Comparison of ENCODE assay signal across 8 cellular contexts in the genomic region with DNA sequence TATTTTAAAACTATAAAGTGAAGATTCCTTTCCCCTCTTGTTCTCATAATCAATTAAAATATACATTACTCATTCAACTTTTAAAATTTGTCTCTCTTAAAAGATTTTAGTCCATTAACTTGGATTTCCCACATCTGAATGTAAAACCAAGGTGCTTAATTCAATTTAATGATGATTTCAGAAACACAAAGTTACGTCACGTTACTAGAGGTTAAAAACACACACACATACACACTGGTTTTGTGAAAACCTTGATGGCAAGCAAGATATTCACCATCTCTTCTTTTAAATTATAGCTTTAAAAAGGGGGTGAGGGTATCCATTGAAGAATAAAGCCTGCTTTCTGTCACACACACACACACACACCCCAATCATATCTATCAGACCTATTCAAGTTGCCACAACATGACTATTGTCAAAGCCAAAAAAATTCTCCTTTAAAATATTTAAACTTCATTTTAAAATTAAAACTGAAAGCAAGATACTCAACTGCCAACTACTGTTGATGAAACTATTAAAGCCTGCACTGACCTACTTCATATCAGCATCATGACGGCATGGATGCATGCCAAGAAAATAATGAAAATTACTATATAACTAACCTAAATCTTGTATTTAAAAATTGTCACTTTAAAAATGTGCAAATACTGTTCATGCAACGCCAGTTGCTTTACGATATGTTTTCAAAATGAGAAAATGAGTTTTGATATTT. TPM values are rescaled to one million over a fixed set of nuclear protein-coding genes. Genes with fewer than 3 reads are reported as not detected.
DNase-seq lines count a peak whose midpoint lies in the region; ATAC-seq and TF ChIP-seq lines count a peak whose summit lies in the region.

No MANE protein-coding gene starts in this region.

- no peaks in the 10 kb centered on the region for H3K9me3 Mint-ChIP-seq in activated CD4-positive, alpha-beta T cell treated with anti-CD3 and anti-CD28 coated beads, Interleukin-2, amount 10 ng/mL, durations not matched to agents 24 days and 14 days

- H4K20me1 ChIP-seq in fibroblast of lung (ENCODE audit: control insufficient read depth, extremely low read depth, insufficient read depth, low read length) (no peaks in the 10 kb centered on the region), smooth muscle cell (ENCODE audit: low read depth) (peaks cover 41% of the 10 kb centered on the region)

- peak overlapping the region; percentile 98 for H3K4me3 Mint-ChIP-seq in activated CD4-positive, alpha-beta T cell treated with anti-CD3 and anti-CD28 coated beads, Interleukin-2, amount 10 ng/mL, durations not matched to agents 24 days and 14 days

- H3K36me3 ChIP-seq in SK-N-MC (ENCODE audit: insufficient read depth, low read length) (peaks cover 11% of the 10 kb centered on the region; the same call in 1 of the 2 replicates), fibroblast of lung (ENCODE audit: control insufficient read depth, insufficient read depth, low read length) (no peaks in the 10 kb centered on the region), smooth muscle cell (ENCODE audit: low read depth) (no peaks in the 10 kb centered on the region), upper lobe of left lung (no peaks in the 10 kb centered on the region), colonic mucosa (no peaks in the 10 kb centered on the region)

- H3K4me1 ChIP-seq in fibroblast of lung (ENCODE audit: control insufficient read depth, extremely low read depth, insufficient read depth, low read length), result peaks cover 5% of the 10 kb centered on the region
- H3K4me1 ChIP-seq in smooth muscle cell (ENCODE audit: low read depth), result peaks cover 43% of the 10 kb centered on the region
- peaks cover 24 to 36% (median 29%) of the 10 kb centered on the region in 4 donors for H3K4me1 ChIP-seq in upper lobe of left lung
- H3K4me1 ChIP-seq in colonic mucosa, result peaks cover 9% of the 10 kb centered on the region

- DNase-seq in activated CD4-positive, alpha-beta T cell treated with anti-CD3 and anti-CD28 coated beads, Interleukin-2, amount 10 ng/mL, durations not matched to agents 24 days and 14 days, result no peak
- no peak for DNase-seq in activated CD4-positive, alpha-beta T cell treated with anti-CD3 and anti-CD28 coated beads, Interleukin-2, amount 50 U/mL, for 1 hour
- DNase-seq in SK-N-MC (ENCODE audit: low read depth, low spot score) (no peak), fibroblast of lung (ENCODE audit: low read depth in 2 of 2) (peak in 1 of 2 donors; percentile 31), smooth muscle cell (lab: John Stamatoyannopoulos, UW; ENCODE audit: unreplicated experiment) (no peak), NCI-H1436 treated with DMSO at 0.1 percent for 48 hours (lab: John Stamatoyannopoulos, UW) (no peak), upper lobe of left lung (no peak), colonic mucosa (no peak)

- no peak overlapping the region for H3K27ac ChIP-seq in SK-N-MC
- H3K27ac ChIP-seq in fibroblast of lung (ENCODE audit: insufficient read depth, low read length), result no peak overlapping the region
- peak overlapping the region; percentile 42 for H3K27ac ChIP-seq in smooth muscle cell (ENCODE audit: low read depth)
- H3K27ac ChIP-seq in upper lobe of left lung, result no peak overlapping the region
- no peak overlapping the region for H3K27ac ChIP-seq in colonic mucosa

- intact Hi-C loops in activated CD4-positive, alpha-beta T cell treated with anti-CD3 and anti-CD28 coated beads, Interleukin-2, amount 10 ng/mL, durations not matched to agents 24 days and 14 days (cut with micrococcal nuclease), result loop anchor here (1.0 to 10.0 kb wide), 7 partner anchors 34 to 911 kb away; partner anchors contain the start of genes CCPG1, MNS1 and PIERCE2
- intact Hi-C loops in colonic mucosa (cut with DNase I), result loop anchor here (10.0 kb wide), 1 partner anchor 247 kb away; the partner anchor contains the start of gene NEDD4

- peaks cover 24% of the 10 kb centered on the region for H3K36me3 Mint-ChIP-seq in activated CD4-positive, alpha-beta T cell treated with anti-CD3 and anti-CD28 coated beads, Interleukin-2, amount 10 ng/mL, durations not matched to agents 24 days and 14 days (ENCODE audit: low read depth)

- no peak overlapping the region for H2AFZ ChIP-seq in fibroblast of lung (ENCODE audit: low read length)
- H2AFZ ChIP-seq in smooth muscle cell (ENCODE audit: low read depth), result no peak overlapping the region

- WGBS in smooth muscle cell (ENCODE audit: low lambda C conversion rate), result 49% methylated on average over 5 of the region's 5 CpGs
- WGBS in upper lobe of left lung, 2 donors, result 38 to 39% methylated on average over 5 of the region's 5 CpGs

- H3K9ac ChIP-seq in SK-N-MC (ENCODE audit: insufficient read length) (peak overlapping the region; percentile 71), fibroblast of lung (ENCODE audit: insufficient read depth, low read length) (no peak overlapping the region), smooth muscle cell (ENCODE audit: low read depth) (peak overlapping the region; percentile 88), colonic mucosa (ENCODE audit: low read depth in 2 of 2, low read length in 2 of 2) (no peak overlapping the region)

- peak overlapping the region; percentile 62 for H3K27ac Mint-ChIP-seq in activated CD4-positive, alpha-beta T cell treated with anti-CD3 and anti-CD28 coated beads, Interleukin-2, amount 10 ng/mL, durations not matched to agents 24 days and 14 days

- no peaks in the 10 kb centered on the region for H3K27me3 Mint-ChIP-seq in activated CD4-positive, alpha-beta T cell treated with anti-CD3 and anti-CD28 coated beads, Interleukin-2, amount 10 ng/mL, durations not matched to agents 24 days and 14 days

- no peaks in the 10 kb centered on the region for H3K27me3 ChIP-seq in fibroblast of lung (ENCODE audit: control insufficient read depth, insufficient read depth, low read length)
- H3K27me3 ChIP-seq in smooth muscle cell (ENCODE audit: low read depth), result no peaks in the 10 kb centered on the region
- H3K27me3 ChIP-seq in upper lobe of left lung, result no peaks in the 10 kb centered on the region
- H3K27me3 ChIP-seq in colonic mucosa, result no peaks in the 10 kb centered on the region

- ATAC-seq in upper lobe of left lung (ENCODE audit: low FRiP score in 2 of 2), result no peak

- H3K9me3 ChIP-seq in SK-N-MC (ENCODE audit: low read depth, low read length), result no peaks in the 10 kb centered on the region
- H3K9me3 ChIP-seq in fibroblast of lung (ENCODE audit: control insufficient read depth, insufficient read depth, low read depth, low read length), result no peaks in the 10 kb centered on the region
- H3K9me3 ChIP-seq in smooth muscle cell (replicated peaks; ENCODE audit: low read depth), result no peaks in the 10 kb centered on the region
- H3K9me3 ChIP-seq in upper lobe of left lung, result no peaks in the 10 kb centered on the region
- H3K9me3 ChIP-seq in colonic mucosa, result no peaks in the 10 kb centered on the region

- H3F3A ChIP-seq in smooth muscle cell (ENCODE audit: low read depth), result no peaks in the 10 kb centered on the region

- H3K4me2 ChIP-seq in fibroblast of lung (ENCODE audit: extremely low read depth, insufficient read depth, low read length) (peak overlapping the region; percentile 61), smooth muscle cell (peak overlapping the region; percentile 99)

- H3K4me3 ChIP-seq in SK-N-MC, result peak overlapping the region; percentile 90
- H3K4me3 ChIP-seq in fibroblast of lung (replicated peaks in 1 of 4; ENCODE audit: control extremely low read depth in 1 of 4, insufficient read depth in 1 of 4, low read depth in 3 of 4, low read length in 4 of 4), result peak overlapping the region; percentile 56 to 99 (median 77)
- peak overlapping the region; percentile 95 for H3K4me3 ChIP-seq in smooth muscle cell
- peak overlapping the region in 2 of 4 donors; percentile 77 to 94 for H3K4me3 ChIP-seq in upper lobe of left lung
- no peak overlapping the region for H3K4me3 ChIP-seq in colonic mucosa

- H3K4me1 Mint-ChIP-seq in activated CD4-positive, alpha-beta T cell treated with anti-CD3 and anti-CD28 coated beads, Interleukin-2, amount 10 ng/mL, durations not matched to agents 24 days and 14 days, result peaks cover 40% of the 10 kb centered on the region

- H3K79me2 ChIP-seq in fibroblast of lung (ENCODE audit: control insufficient read depth, insufficient read depth, low read length), result peaks cover 60% of the 10 kb centered on the region
- peaks cover 70% of the 10 kb centered on the region for H3K79me2 ChIP-seq in smooth muscle cell (ENCODE audit: low read depth)

- no peak for TF ChIP-seq POLR2A in upper lobe of left lung (IDR thresholded peaks at IDR 0.05)

- TF ChIP-seq EP300 in upper lobe of left lung (IDR thresholded peaks at IDR 0.05), result no peak

- TF ChIP-seq CTCF in fibroblast of lung (conservative IDR thresholded peaks at IDR 0.05 in 1 of 2, IDR thresholded peaks at IDR 0.05 in 1 of 2; ENCODE audit: low read depth in 1 of 2, low read length in 2 of 2) (no peak), smooth muscle cell (IDR thresholded peaks at IDR 0.05; ENCODE audit: borderline replicate concordance, insufficient read depth, poor library complexity, severe bottlenecking) (no peak), upper lobe of left lung (IDR thresholded peaks at IDR 0.05) (no peak), colonic mucosa (IDR thresholded peaks at IDR 0.05) (no peak)

RNA-seq across cellular contexts. Expression of gene RFX7, which starts 2.1 kb away (rescaled TPM):
- total RNA-seq in activated CD4-positive, alpha-beta T cell treated with anti-CD3 and anti-CD28 coated beads, Interleukin-2, amount 10 ng/mL, durations not matched to agents 24 days and 14 days, result 34.0 and 36.3 TPM in 2 replicates
- total RNA-seq in fibroblast of lung (5.6 and 6.9 TPM in 2 replicates), smooth muscle cell (18.5 and 19.3 TPM in 2 replicates), upper lobe of left lung (10 to 100 TPM in 4 of 6 donors, 1 to 10 TPM in 2; 8.0 to 17.9 (median 12.5) TPM), colonic mucosa (10 to 100 TPM; 10.6 to 15.4 TPM)
- polyA plus RNA-seq in fibroblast of lung (5.4 and 5.7 TPM in 2 replicates), smooth muscle cell (7.7 and 8.6 TPM in 2 replicates)
- 5.4 and 8.1 TPM in 2 replicates for polyA plus RNA-seq in fibroblast of lung (2012)
- 11.6 and 20.7 TPM in 2 replicates for polyA minus RNA-seq in fibroblast of lung (ENCODE audit: low replicate concordance)

Comparison
In these comparisons a context has a peak if more than half of its experiments do, and no peak if none do; other contexts are left out.
1. H3K9ac ChIP-seq: peak in SK-N-MC (single experiment) and smooth muscle cell (single experiment); none in fibroblast of lung (single experiment) and colonic mucosa (0 of 2).